18 cellular contexts compared by ENCODE assay signal in the genomic region with DNA sequence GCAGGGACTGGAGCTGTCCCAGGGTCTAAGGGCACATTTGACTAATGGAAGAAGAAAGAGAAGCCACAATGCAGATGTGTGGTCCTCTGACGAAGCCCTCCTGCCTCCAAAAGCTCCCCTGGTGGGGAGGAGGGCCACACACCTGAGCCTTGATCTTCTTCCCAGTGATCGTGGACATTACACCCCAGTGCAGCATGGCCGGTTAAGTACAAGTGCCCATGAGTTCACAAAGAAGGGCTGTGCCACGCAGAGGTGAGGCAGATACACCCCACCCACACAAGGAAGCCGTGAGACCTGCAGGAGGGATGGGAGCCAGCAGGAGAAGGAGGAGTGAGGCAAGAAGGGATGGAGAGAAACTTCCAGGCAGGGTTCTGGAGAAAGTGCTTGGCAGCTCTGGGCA.
DNase-seq lines count a peak whose midpoint lies in the region; ATAC-seq and TF ChIP-seq lines count a peak whose summit lies in the region.
"Had no signal": no experiment of that assay in that cellular context is flagged by ENCODE, and none has a peak within 500 bp of the region (broad histone marks: within the 10 kb centered on the region; RNA-seq: fewer than 3 reads in every experiment).

No MANE protein-coding gene starts in this region.

- H3K36me3 ChIP-seq in IMR-90 (ENCODE audit: control insufficient read depth, insufficient read depth, low read length), result no peaks in the 10 kb centered on the region

- no peak overlapping the region for H2BK15ac ChIP-seq in IMR-90 (ENCODE audit: low read depth, low read length)

- no peak overlapping the region for H4K5ac ChIP-seq in IMR-90 (ENCODE audit: low read depth, low read length)

- H2BK20ac ChIP-seq in IMR-90 (ENCODE audit: low read depth, low read length), result no peak overlapping the region

- H2BK5ac ChIP-seq in IMR-90 (ENCODE audit: low read depth, low read length, poor library complexity, severe bottlenecking), result no peak overlapping the region

- H3K23ac ChIP-seq in IMR-90 (ENCODE audit: low read depth, low read length), result no peak overlapping the region

- H3K9me1 ChIP-seq in IMR-90 (ENCODE audit: insufficient read depth, low read length), result no peaks in the 10 kb centered on the region

- no peaks in the 10 kb centered on the region for H4K20me1 ChIP-seq in IMR-90 (ENCODE audit: insufficient read depth, low read length)

- no peak overlapping the region for H3K4me3 ChIP-seq in IMR-90 (ENCODE audit: insufficient read depth, low read depth, low read length)
- H3K4me3 ChIP-seq: K562 had no signal

- intact Hi-C loops in activated CD4-positive, alpha-beta memory T cell treated with anti-CD3 and anti-CD28 coated beads for 36 hours (cut with micrococcal nuclease), result no loop called here
- intact Hi-C loops in IMR-90 (cut with micrococcal nuclease), result no loop called here
- intact Hi-C loops in activated T-helper 2 cell treated with anti-CD3 and anti-CD28 coated beads, Interferon-gamma antibody, Interleukin-2, Interleukin-4, amounts not matched to agents 10 μg/mL and 5 μg/mL and 100 μg/mL, durations not matched to agents 14 hours and 24 hours and 36 hours (cut with micrococcal nuclease), result no loop called here

- in situ Hi-C loops in IMR-90 (cut with MboI; ENCODE audit: low sequenced_read_pairs), result no loop called here

- no peak overlapping the region for H3K4me3 Mint-ChIP-seq in activated CD4-positive, alpha-beta memory T cell treated with anti-CD3 and anti-CD28 coated beads, Interleukin-2, amount 10 ng/mL, durations not matched to agents 7 days and 5 days
- H3K4me3 Mint-ChIP-seq in activated CD4-positive, alpha-beta memory T cell treated with anti-CD3 and anti-CD28 coated beads for 36 hours, result no peak overlapping the region
- H3K4me3 Mint-ChIP-seq in stimulated activated effector memory CD8-positive, alpha-beta T cell treated with anti-CD3 and anti-CD28 coated beads, Interleukin-12 subunit alpha, Interleukin-12 subunit beta, amount 100 ng/mL, for 72 hours, result no peak overlapping the region
- H3K4me3 Mint-ChIP-seq in activated T-helper 2 cell treated with anti-CD3 and anti-CD28 coated beads, Interferon-gamma antibody, Interleukin-2, Interleukin-4, amounts not matched to agents 10 μg/mL and 5 μg/mL and 100 μg/mL, durations not matched to agents 14 hours and 24 hours and 36 hours (ENCODE audit: low read depth), result no peak overlapping the region

- H2BK120ac ChIP-seq in IMR-90 (ENCODE audit: low read depth, low read length), result no peak overlapping the region

- H3K9me3 ChIP-seq in IMR-90 (ENCODE audit: control insufficient read depth, insufficient read depth, low read length), result 0 out of 2 replicates have a peak, but pooled peaks cover 3% of the 10 kb centered on the region

- peak overlapping the region; percentile 55 for H2AK9ac ChIP-seq in IMR-90 (replicated peaks; ENCODE audit: low read depth, low read length, poor library complexity)

- H3K27me3 Mint-ChIP-seq in activated CD4-positive, alpha-beta memory T cell treated with anti-CD3 and anti-CD28 coated beads, Interleukin-2, amount 10 ng/mL, durations not matched to agents 7 days and 5 days, result peaks cover 10% of the 10 kb centered on the region
- H3K27me3 Mint-ChIP-seq in activated CD4-positive, alpha-beta memory T cell treated with anti-CD3 and anti-CD28 coated beads for 36 hours, result peaks cover 24% of the 10 kb centered on the region
- peaks cover 6% of the 10 kb centered on the region for H3K27me3 Mint-ChIP-seq in activated T-helper 2 cell treated with anti-CD3 and anti-CD28 coated beads, Interferon-gamma antibody, Interleukin-2, Interleukin-4, amounts not matched to agents 10 μg/mL and 5 μg/mL and 100 μg/mL, durations not matched to agents 14 hours and 24 hours and 36 hours (ENCODE audit: low read depth)

- no peaks in the 10 kb centered on the region for H3K79me1 ChIP-seq in IMR-90 (ENCODE audit: low read depth in 1 of 2, low read length in 2 of 2)

- no peak overlapping the region for H4K91ac ChIP-seq in IMR-90 (ENCODE audit: insufficient read depth, low read depth, low read length)

- BruUV-seq in IMR-90 (replicated peaks; lab: Mats Ljungman, UMichigan), result no TSS peak

- H3K18ac ChIP-seq in IMR-90 (ENCODE audit: low read depth, low read length), result no peak overlapping the region

- no peak for TF ChIP-seq CTCF in IMR-90 (conservative IDR thresholded peaks at IDR 0.05; ENCODE audit: low read depth, low read length)

- TF ChIP-seq RAD21 in IMR-90 (IDR thresholded peaks at IDR 0.05; ENCODE audit: low read length), result no peak

- H3K4me2 ChIP-seq in IMR-90 (ENCODE audit: low read depth, low read length), result no peak overlapping the region

- no peak overlapping the region for H3K56ac ChIP-seq in IMR-90 (ENCODE audit: extremely low read depth, insufficient read depth, low read length)

- H3K4me1 ChIP-seq in IMR-90 (ENCODE audit: control insufficient read depth, insufficient read depth, low read length), result no peaks in the 10 kb centered on the region

- H3K9ac ChIP-seq in IMR-90 (ENCODE audit: low read depth, low read length), result no peak overlapping the region

- no peak overlapping the region for H3K27ac Mint-ChIP-seq in activated CD4-positive, alpha-beta memory T cell treated with anti-CD3 and anti-CD28 coated beads, Interleukin-2, amount 10 ng/mL, durations not matched to agents 7 days and 5 days
- H3K27ac Mint-ChIP-seq in activated CD4-positive, alpha-beta memory T cell treated with anti-CD3 and anti-CD28 coated beads for 36 hours, result no peak overlapping the region
- peak overlapping the region; percentile 33 for H3K27ac Mint-ChIP-seq in stimulated activated effector memory CD8-positive, alpha-beta T cell treated with anti-CD3 and anti-CD28 coated beads, Interleukin-12 subunit alpha, Interleukin-12 subunit beta, amount 100 ng/mL, for 72 hours
- H3K27ac Mint-ChIP-seq in activated T-helper 2 cell treated with anti-CD3 and anti-CD28 coated beads, Interferon-gamma antibody, Interleukin-2, Interleukin-4, amounts not matched to agents 10 μg/mL and 5 μg/mL and 100 μg/mL, durations not matched to agents 14 hours and 24 hours and 36 hours, result no peak overlapping the region

- no peak for TF ChIP-seq POLR2A in IMR-90 (IDR thresholded peaks at IDR 0.05; ENCODE audit: low read depth, low read length)

- no CpG with 5 or more reads among the region's 5 CpGs for WGBS in IMR-90 (ENCODE audit: extremely low coverage in 2 of 2, insufficient read length in 1 of 2), 2 experiments

- H2AK5ac ChIP-seq in IMR-90 (ENCODE audit: low read depth, low read length), result no peak overlapping the region

- peak; percentile 5 for DNase-seq in activated CD4-positive, alpha-beta memory T cell treated with anti-CD3 and anti-CD28 coated beads, Interleukin-2, amount 10 ng/mL, durations not matched to agents 7 days and 5 days
- no peak for DNase-seq in activated CD4-positive, alpha-beta memory T cell treated with anti-CD3 and anti-CD28 coated beads for 36 hours
- DNase-seq in IMR-90 (no peak), left lobe of liver (ENCODE audit: low spot score) (peak; percentile 14), HuH-7 (ENCODE audit: low spot score) (no peak)
- peak in 1 of 2 donors; percentile 37 for DNase-seq in stimulated activated effector memory CD8-positive, alpha-beta T cell treated with anti-CD3 and anti-CD28 coated beads, Interleukin-12 subunit alpha, Interleukin-12 subunit beta, amount 100 ng/mL, for 72 hours (ENCODE audit: low spot score in 2 of 2)
- DNase-seq in activated T-helper 2 cell treated with anti-CD3 and anti-CD28 coated beads, Interferon-gamma antibody, Interleukin-2, Interleukin-4, amounts not matched to agents 10 μg/mL and 5 μg/mL and 100 μg/mL, durations not matched to agents 14 hours and 24 hours and 36 hours (ENCODE audit: low spot score), result no peak
- DNase-seq: 8988T; NCI-H1436 treated with DMSO at 0.1 percent for 48 hours; NCI-H2081 treated with DMSO at 0.1 percent for 48 hours; NCI-H2227 treated with DMSO at 0.1 percent for 48 hours; NCI-H526 treated with DMSO at 0.1 percent for 48 hours; NK-92 treated with Interleukin-12 subunit alpha and Interleukin-12 subunit beta, amount 100 ng/mL, for 24 hours; OCI-M1; RPMI8226 had no signal

- H3K27me3 ChIP-seq in IMR-90 (ENCODE audit: control insufficient read depth, insufficient read depth, low read length), result peaks cover 27% of the 10 kb centered on the region

- no peak for ATAC-seq in IMR-90 (ENCODE audit: low read depth)
- ATAC-seq in left lobe of liver, result no peak
- ATAC-seq in stimulated activated effector memory CD8-positive, alpha-beta T cell treated with anti-CD3 and anti-CD28 coated beads, Interleukin-12 subunit alpha, Interleukin-12 subunit beta, amount 100 ng/mL, for 72 hours, result no peak
- ATAC-seq in GM18498 (IDR thresholded peaks at IDR 0.05; ENCODE audit: unreplicated experiment), result no peak
- ATAC-seq: K562 had no signal

- CTCF ChIA-PET in activated CD4-positive, alpha-beta memory T cell treated with anti-CD3 and anti-CD28 coated beads, Interleukin-2, amount 10 ng/mL, durations not matched to agents 7 days and 5 days (lab: Charles Lee), result no interaction called here
- CTCF ChIA-PET in activated CD4-positive, alpha-beta memory T cell treated with anti-CD3 and anti-CD28 coated beads for 36 hours (lab: Charles Lee), result no interaction called here
- CTCF ChIA-PET in IMR-90 (lab: Yijun Ruan, JAX), result no interaction called here

- H3K14ac ChIP-seq in IMR-90 (replicated peaks; ENCODE audit: low read depth, low read length), result no peak overlapping the region

- POLR2A ChIA-PET in activated CD4-positive, alpha-beta memory T cell treated with anti-CD3 and anti-CD28 coated beads, Interleukin-2, amount 10 ng/mL, durations not matched to agents 7 days and 5 days (lab: Charles Lee), result no interaction called here
- POLR2A ChIA-PET in activated CD4-positive, alpha-beta memory T cell treated with anti-CD3 and anti-CD28 coated beads for 36 hours (lab: Charles Lee), result no interaction called here
- POLR2A ChIA-PET in IMR-90 (lab: Charles Lee; ENCODE audit: unreplicated experiment), result interaction anchor here (0.6 kb wide), 1 partner anchor 619 kb away, joined by 3 read pairs; no protein-coding TSS in a partner anchor

- dilution Hi-C loops in IMR-90 (cut with HindIII; ENCODE audit: low sequenced_read_pairs, unreplicated experiment), result no loop called here

- no peak overlapping the region for H2AFZ ChIP-seq in IMR-90 (replicated peaks; ENCODE audit: low read length, poor library complexity)

- no peak overlapping the region for H3K27ac ChIP-seq in IMR-90 (ENCODE audit: insufficient read depth, low read length)
- H3K27ac ChIP-seq: C4-2B had no signal

- no peak overlapping the region for H3K4ac ChIP-seq in IMR-90 (ENCODE audit: low read depth, low read length)

- no peaks in the 10 kb centered on the region for H3K36me3 Mint-ChIP-seq in activated CD4-positive, alpha-beta memory T cell treated with anti-CD3 and anti-CD28 coated beads, Interleukin-2, amount 10 ng/mL, durations not matched to agents 7 days and 5 days (ENCODE audit: low read depth)
- H3K36me3 Mint-ChIP-seq in activated CD4-positive, alpha-beta memory T cell treated with anti-CD3 and anti-CD28 coated beads for 36 hours, result no peaks in the 10 kb centered on the region
- H3K36me3 Mint-ChIP-seq in stimulated activated effector memory CD8-positive, alpha-beta T cell treated with anti-CD3 and anti-CD28 coated beads, Interleukin-12 subunit alpha, Interleukin-12 subunit beta, amount 100 ng/mL, for 72 hours, result no peaks in the 10 kb centered on the region
- no peaks in the 10 kb centered on the region for H3K36me3 Mint-ChIP-seq in activated T-helper 2 cell treated with anti-CD3 and anti-CD28 coated beads, Interferon-gamma antibody, Interleukin-2, Interleukin-4, amounts not matched to agents 10 μg/mL and 5 μg/mL and 100 μg/mL, durations not matched to agents 14 hours and 24 hours and 36 hours (ENCODE audit: low read depth)

- no peaks in the 10 kb centered on the region for H3K9me3 Mint-ChIP-seq in activated CD4-positive, alpha-beta memory T cell treated with anti-CD3 and anti-CD28 coated beads, Interleukin-2, amount 10 ng/mL, durations not matched to agents 7 days and 5 days
- peaks cover 2% of the 10 kb centered on the region for H3K9me3 Mint-ChIP-seq in activated CD4-positive, alpha-beta memory T cell treated with anti-CD3 and anti-CD28 coated beads for 36 hours
- H3K9me3 Mint-ChIP-seq in stimulated activated effector memory CD8-positive, alpha-beta T cell treated with anti-CD3 and anti-CD28 coated beads, Interleukin-12 subunit alpha, Interleukin-12 subunit beta, amount 100 ng/mL, for 72 hours, result no peaks in the 10 kb centered on the region
- peaks cover 3% of the 10 kb centered on the region for H3K9me3 Mint-ChIP-seq in activated T-helper 2 cell treated with anti-CD3 and anti-CD28 coated beads, Interferon-gamma antibody, Interleukin-2, Interleukin-4, amounts not matched to agents 10 μg/mL and 5 μg/mL and 100 μg/mL, durations not matched to agents 14 hours and 24 hours and 36 hours

- H4K8ac ChIP-seq in IMR-90 (ENCODE audit: low read depth in 2 of 2, low read length in 2 of 2), result no peak overlapping the region

- no peaks in the 10 kb centered on the region for H3K4me1 Mint-ChIP-seq in activated CD4-positive, alpha-beta memory T cell treated with anti-CD3 and anti-CD28 coated beads, Interleukin-2, amount 10 ng/mL, durations not matched to agents 7 days and 5 days
- H3K4me1 Mint-ChIP-seq in activated CD4-positive, alpha-beta memory T cell treated with anti-CD3 and anti-CD28 coated beads for 36 hours (ENCODE audit: low read depth), result no peaks in the 10 kb centered on the region
- H3K4me1 Mint-ChIP-seq in stimulated activated effector memory CD8-positive, alpha-beta T cell treated with anti-CD3 and anti-CD28 coated beads, Interleukin-12 subunit alpha, Interleukin-12 subunit beta, amount 100 ng/mL, for 72 hours, result no peaks in the 10 kb centered on the region
- H3K4me1 Mint-ChIP-seq in activated T-helper 2 cell treated with anti-CD3 and anti-CD28 coated beads, Interferon-gamma antibody, Interleukin-2, Interleukin-4, amounts not matched to agents 10 μg/mL and 5 μg/mL and 100 μg/mL, durations not matched to agents 14 hours and 24 hours and 36 hours (ENCODE audit: low read depth), result no peaks in the 10 kb centered on the region

Comparison
In these comparisons a context has a peak if more than half of its experiments do, and no peak if none do; other contexts are left out.
1. DNase-seq: peak in activated CD4-positive, alpha-beta memory T cell treated with anti-CD3 and anti-CD28 coated beads, Interleukin-2, amount 10 ng/mL, durations not matched to agents 7 days and 5 days (single experiment) and left lobe of liver (single experiment); none in activated CD4-positive, alpha-beta memory T cell treated with anti-CD3 and anti-CD28 coated beads for 36 hours (single experiment), IMR-90 (single experiment), HuH-7 (single experiment) and activated T-helper 2 cell treated with anti-CD3 and anti-CD28 coated beads, Interferon-gamma antibody, Interleukin-2, Interleukin-4, amounts not matched to agents 10 μg/mL and 5 μg/mL and 100 μg/mL, durations not matched to agents 14 hours and 24 hours and 36 hours (single experiment).